Comparison of ENCODE assay signal across 13 cellular contexts in genomic region chr20:49786671-49787370, GRCh38. TPM values are rescaled to one million over a fixed set of nuclear protein-coding genes. Genes with fewer than 3 reads are reported as not detected.
DNase-seq lines count a peak whose midpoint lies in the region; ATAC-seq, FAIRE-seq and TF ChIP-seq lines count a peak whose summit lies in the region.
"Had no signal": no experiment of that assay in that cellular context is flagged by ENCODE, and none has a peak within 500 bp of the region (broad histone marks: within the 10 kb centered on the region; RNA-seq: fewer than 3 reads in every experiment).

No MANE protein-coding gene starts in this region.

- TF ChIP-seq POLR2A in A549 (IDR thresholded peaks at IDR 0.05; ENCODE audit: low read length) = no peak

- H3K4me2 ChIP-seq in A549 = no peak overlapping the region
- no peak overlapping the region for H3K4me2 ChIP-seq in GM23338

- FAIRE-seq in A549 (lab: Jason Lieb, UNC) = no peak

- H3K4me1 ChIP-seq in A549 (peaks cover 47% of the 10 kb centered on the region), GM23338 (ENCODE audit: insufficient read depth) (no peaks in the 10 kb centered on the region)

- CTCF ChIA-PET in A549 (lab: Yijun Ruan, JAX) = interaction anchor here (0.6 to 4.0 kb wide), 9 partner anchors 11 to 253 kb away, joined by 3 to 28 read pairs (median 7); no protein-coding TSS in a partner anchor

- WGBS in A549 (ENCODE audit: missing lambda C conversion rate) = 61% methylated on average over 7 of the region's 7 CpGs

- DNase-seq in A549 (ENCODE audit: low read depth in 1 of 2, low spot score in 1 of 2) (peak in 1 of 2 experiments; percentile 44), GM23338 (ENCODE audit: low spot score) (peak; percentile 68), WERI-Rb-1 (no peak), iPS-NIHi7 (ENCODE audit: extremely low spot score) (peak; percentile 35), GM13976 (ENCODE audit: low spot score) (no peak), NCI-H345 treated with DMSO at 0.1 percent for 48 hours (lab: John Stamatoyannopoulos, UW; ENCODE audit: unreplicated experiment) (no peak)
- DNase-seq: activated CD8-positive, alpha-beta memory T cell treated with anti-CD3 and anti-CD28 coated beads, Interleukin-2, amount 10 ng/mL, durations not matched to agents 7 days and 5 days; CD4-positive, alpha-beta T cell; NCI-H2029; SJCRH30 had no signal

- H3K9me3 ChIP-seq in A549 = no peaks in the 10 kb centered on the region
- H3K9me3 ChIP-seq in WERI-Rb-1 (ENCODE audit: severe bottlenecking) = no peaks in the 10 kb centered on the region
- H3K9me3 ChIP-seq: SJCRH30 had no signal

- no peaks in the 10 kb centered on the region for H3K36me3 Mint-ChIP-seq in GM23338 (ENCODE audit: low read depth)
- H3K36me3 Mint-ChIP-seq: activated CD8-positive, alpha-beta memory T cell treated with anti-CD3 and anti-CD28 coated beads, Interleukin-2, amount 10 ng/mL, durations not matched to agents 7 days and 5 days; brain had no signal

- H3K27ac Mint-ChIP-seq in GM23338 = no peak overlapping the region
- H3K27ac Mint-ChIP-seq: brain; CD4-positive, alpha-beta T cell had no signal

- peak overlapping the region; percentile 81 to 84; a peak in 4 of 6 replicates for H3K27ac ChIP-seq in A549
- no peak overlapping the region for H3K27ac ChIP-seq in GM23338 (ENCODE audit: low read depth)
- H3K27ac ChIP-seq in WERI-Rb-1 = no peak overlapping the region
- H3K27ac ChIP-seq: SJCRH30 had no signal

- no peak overlapping the region for H2AFZ ChIP-seq in GM23338

- in situ Hi-C loops in GM13976 (cut with MboI; ENCODE audit: low sequenced_read_pairs, unreplicated experiment) = no loop called here

- H3K4me1 Mint-ChIP-seq in GM23338 = peaks cover 10% of the 10 kb centered on the region; the same call in 2 of the 3 replicates

- no peaks in the 10 kb centered on the region for H3K9me2 ChIP-seq in GM23338 (ENCODE audit: insufficient read depth)

- H3K27me3 ChIP-seq in GM23338 (ENCODE audit: insufficient read depth) = no peaks in the 10 kb centered on the region
- H3K27me3 ChIP-seq in WERI-Rb-1 (ENCODE audit: insufficient read depth, low read depth, severe bottlenecking) = no peaks in the 10 kb centered on the region
- H3K27me3 ChIP-seq: SJCRH30 had no signal

- H3K27me3 Mint-ChIP-seq in GM23338 (ENCODE audit: insufficient read depth, low read depth, poor library complexity) = peaks cover 9% of the 10 kb centered on the region
- H3K27me3 Mint-ChIP-seq: activated CD8-positive, alpha-beta memory T cell treated with anti-CD3 and anti-CD28 coated beads, Interleukin-2, amount 10 ng/mL, durations not matched to agents 7 days and 5 days had no signal

- H3K36me3 ChIP-seq in GM23338 (ENCODE audit: insufficient read depth) (no peaks in the 10 kb centered on the region), WERI-Rb-1 (no peaks in the 10 kb centered on the region)
- H3K36me3 ChIP-seq: SJCRH30 had no signal

- 0 out of 2 replicates have a peak, but pooled peaks cover 3% of the 10 kb centered on the region for H3F3A ChIP-seq in GM23338 (replicated peaks; ENCODE audit: low read depth)

- no peaks in the 10 kb centered on the region for H3K9me3 Mint-ChIP-seq in GM23338
- H3K9me3 Mint-ChIP-seq: CD4-positive, alpha-beta T cell had no signal

- no peaks in the 10 kb centered on the region for H3K79me2 ChIP-seq in GM23338 (replicated peaks; ENCODE audit: insufficient read depth)

- peak; percentile 50 to 58 for TF ChIP-seq RAD21 in A549 (conservative IDR thresholded peaks at IDR 0.05 in 1 of 2, IDR thresholded peaks at IDR 0.05 in 1 of 2)

- no peaks in the 10 kb centered on the region for H4K20me1 ChIP-seq in GM23338 (replicated peaks; ENCODE audit: insufficient read depth)

- POLR2A ChIA-PET in A549 (lab: Yijun Ruan, JAX) = no interaction called here

- no peak overlapping the region for H3K4me3 ChIP-seq in A549
- no peak overlapping the region for H3K4me3 ChIP-seq in GM23338
- H3K4me3 ChIP-seq in WERI-Rb-1 (ENCODE audit: low read depth, low read length) = no peak overlapping the region
- H3K4me3 ChIP-seq: SJCRH30 had no signal

- no peak for TF ChIP-seq EP300 in A549 (IDR thresholded peaks at IDR 0.05)

- TF ChIP-seq CTCF in A549 (IDR thresholded peaks at IDR 0.05) (peak; percentile 30; the same call in 2 of the 3 replicates), GM23338 (conservative IDR thresholded peaks at IDR 0.05; ENCODE audit: low read depth in 2 of 2) (peak; percentile 49 to 63), WERI-Rb-1 (IDR thresholded peaks at IDR 0.05; ENCODE audit: low read depth, low read length) (peak; percentile 7; the same call in 1 of the 2 replicates), GM13976 (IDR thresholded peaks at IDR 0.05; ENCODE audit: borderline replicate concordance, control extremely low read depth, extremely low read depth, insufficient read depth, missing control alignments) (no peak)

- ATAC-seq in A549 = no peak
- peak; percentile 53 for ATAC-seq in GM23338
- no peak for ATAC-seq in GM18858 (IDR thresholded peaks at IDR 0.05; ENCODE audit: unreplicated experiment)
- ATAC-seq in HG03159 (IDR thresholded peaks at IDR 0.05; ENCODE audit: unreplicated experiment) = no peak
- ATAC-seq: activated CD8-positive, alpha-beta memory T cell treated with anti-CD3 and anti-CD28 coated beads, Interleukin-2, amount 10 ng/mL, durations not matched to agents 7 days and 5 days had no signal

- no peak overlapping the region for H3K4me3 Mint-ChIP-seq in GM23338
- H3K4me3 Mint-ChIP-seq: activated CD8-positive, alpha-beta memory T cell treated with anti-CD3 and anti-CD28 coated beads, Interleukin-2, amount 10 ng/mL, durations not matched to agents 7 days and 5 days; brain; CD4-positive, alpha-beta T cell had no signal

TF ChIP-seq in A549, 52 proteins besides CTCF, POLR2A, EP300 and RAD21:
- no peak for TF ChIP-seq FOSL2 (IDR thresholded peaks at IDR 0.05)
- 0 out of 2 replicates have a peak, but pooled peaks have one; percentile 7 for TF ChIP-seq FOSL2 (CRISPR knock-in tag; IDR thresholded peaks at IDR 0.05)
- TF ChIP-seq RARB (CRISPR knock-in tag; IDR thresholded peaks at IDR 0.05) = no peak
- peak; percentile 42 for TF ChIP-seq SMC3 (IDR thresholded peaks at IDR 0.05)

TF ChIP-seq in GM23338, 12 proteins besides CTCF, POLR2A, EP300 and RAD21 (continues in another document):
- no peak for TF ChIP-seq NANOG (IDR thresholded peaks at IDR 0.05; ENCODE audit: borderline replicate concordance)
- no peak for TF ChIP-seq ETS1 (IDR thresholded peaks at IDR 0.05)
- TF ChIP-seq JUNB (IDR thresholded peaks at IDR 0.05; ENCODE audit: unreplicated experiment) = no peak
- no peak for TF ChIP-seq CREB1 (CRISPR knock-in tag; IDR thresholded peaks at IDR 0.05; ENCODE audit: low read depth)
- TF ChIP-seq, protein P1, sequence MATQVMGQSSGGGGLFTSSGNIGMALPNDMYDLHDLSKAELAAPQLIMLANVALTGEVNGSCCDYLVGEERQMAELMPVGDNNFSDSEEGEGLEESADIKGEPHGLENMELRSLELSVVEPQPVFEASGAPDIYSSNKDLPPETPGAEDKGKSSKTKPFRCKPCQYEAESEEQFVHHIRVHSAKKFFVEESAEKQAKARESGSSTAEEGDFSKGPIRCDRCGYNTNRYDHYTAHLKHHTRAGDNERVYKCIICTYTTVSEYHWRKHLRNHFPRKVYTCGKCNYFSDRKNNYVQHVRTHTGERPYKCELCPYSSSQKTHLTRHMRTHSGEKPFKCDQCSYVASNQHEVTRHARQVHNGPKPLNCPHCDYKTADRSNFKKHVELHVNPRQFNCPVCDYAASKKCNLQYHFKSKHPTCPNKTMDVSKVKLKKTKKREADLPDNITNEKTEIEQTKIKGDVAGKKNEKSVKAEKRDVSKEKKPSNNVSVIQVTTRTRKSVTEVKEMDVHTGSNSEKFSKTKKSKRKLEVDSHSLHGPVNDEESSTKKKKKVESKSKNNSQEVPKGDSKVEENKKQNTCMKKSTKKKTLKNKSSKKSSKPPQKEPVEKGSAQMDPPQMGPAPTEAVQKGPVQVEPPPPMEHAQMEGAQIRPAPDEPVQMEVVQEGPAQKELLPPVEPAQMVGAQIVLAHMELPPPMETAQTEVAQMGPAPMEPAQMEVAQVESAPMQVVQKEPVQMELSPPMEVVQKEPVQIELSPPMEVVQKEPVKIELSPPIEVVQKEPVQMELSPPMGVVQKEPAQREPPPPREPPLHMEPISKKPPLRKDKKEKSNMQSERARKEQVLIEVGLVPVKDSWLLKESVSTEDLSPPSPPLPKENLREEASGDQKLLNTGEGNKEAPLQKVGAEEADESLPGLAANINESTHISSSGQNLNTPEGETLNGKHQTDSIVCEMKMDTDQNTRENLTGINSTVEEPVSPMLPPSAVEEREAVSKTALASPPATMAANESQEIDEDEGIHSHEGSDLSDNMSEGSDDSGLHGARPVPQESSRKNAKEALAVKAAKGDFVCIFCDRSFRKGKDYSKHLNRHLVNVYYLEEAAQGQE (IDR thresholded peaks at IDR 0.05; ENCODE audit: unreplicated experiment) = no peak
- TF ChIP-seq STAT1 (IDR thresholded peaks at IDR 0.05; ENCODE audit: unreplicated experiment) = no peak
- no peak for TF ChIP-seq ZNF114 (CRISPR knock-in tag; IDR thresholded peaks at IDR 0.05)
- TF ChIP-seq EZH2phosphoT487 (IDR thresholded peaks at IDR 0.05; ENCODE audit: unreplicated experiment) = no peak

RNA-seq across cellular contexts. Expression of gene SLC9A8, which starts 25.8 kb away (rescaled TPM):
- polyA plus RNA-seq in A549 (2011; rRNA removed) (5.0 and 7.4 TPM in 2 replicates), A549 (2017; fragmentation: RNase III; extraction: RNeasy Plus Mini Kit Qiagen cat#74134 plus additional on column Dnase treatment) (7.9 to 9.5 TPM (median 7.9 TPM) in 3 replicates), GM23338 (2016; fragmentation: Nextera tagmentation; extraction: Ambion mirVana) (2.6 and 4.4 TPM in 2 replicates)
- polyA plus RNA-seq in A549 (2012; cell fraction: cytosol; rRNA removed) = 3.1 and 4.3 TPM in 2 replicates
- 18.0 and 20.7 TPM in 2 replicates for polyA plus RNA-seq in A549 (2012; cell fraction: nucleus; rRNA removed)
- 10.9 and 20.7 TPM in 2 replicates for polyA minus RNA-seq in A549 (2011; rRNA and poly(A)+ RNA removed)
- total RNA-seq in GM23338 (2014; rRNA removed; shearing (Covaris generic)) = 6.4 and 7.0 TPM in 2 replicates

Comparison
In these comparisons a context has a peak if more than half of its experiments do, and no peak if none do; other contexts are left out.
1. DNase-seq: peak in GM23338 (single experiment) and iPS-NIHi7 (single experiment); none in WERI-Rb-1 (single experiment), GM13976 (single experiment) and NCI-H345 treated with DMSO at 0.1 percent for 48 hours (single experiment).
2. H3K27ac ChIP-seq: peak in A549 (2 of 2); none in GM23338 (single experiment) and WERI-Rb-1 (single experiment).